10 cellular contexts compared by ENCODE assay signal in the genomic region with DNA sequence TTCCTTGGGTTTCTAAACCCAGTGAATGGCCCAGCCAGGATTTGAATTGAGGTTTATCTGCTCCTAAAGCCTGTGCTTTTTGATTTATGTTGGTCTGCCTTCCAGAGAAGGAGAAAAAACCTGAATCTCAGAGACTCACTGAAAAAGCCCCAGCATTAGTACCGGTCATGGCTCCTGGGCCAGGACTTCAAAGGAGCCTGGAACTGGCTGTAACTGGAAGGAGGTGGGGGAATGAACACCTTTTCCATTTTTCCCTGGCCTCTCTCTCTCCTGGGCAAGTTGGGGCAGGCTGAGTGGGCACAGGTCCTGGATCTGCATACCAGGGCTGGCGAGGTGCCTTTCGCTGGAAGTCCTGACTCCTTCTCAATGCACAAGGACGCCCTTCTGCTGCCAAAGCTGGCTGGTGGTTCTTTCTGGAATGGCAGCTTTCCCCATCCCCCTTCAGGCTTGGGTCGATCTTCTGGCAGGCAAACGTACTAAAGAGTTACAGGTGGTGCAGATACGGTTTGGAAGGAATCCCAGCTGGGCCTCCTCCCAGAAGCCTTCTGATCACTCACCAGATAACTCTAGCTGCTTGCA.
A peak's percentile ranks its signal among the peaks of the same experiment; 100 is the strongest.
DNase-seq lines count a peak whose midpoint lies in the region; ATAC-seq and TF ChIP-seq lines count a peak whose summit lies in the region.
"Had no signal": no experiment of that assay in that cellular context is flagged by ENCODE, and none has a peak within 500 bp of the region (broad histone marks: within the 10 kb centered on the region; RNA-seq: fewer than 3 reads in every experiment).

No MANE protein-coding gene starts in this region.

- H2AK9ac ChIP-seq in IMR-90 (replicated peaks; ENCODE audit: low read depth, low read length, poor library complexity): no peak overlapping the region

- no peak overlapping the region for H2BK5ac ChIP-seq in IMR-90 (ENCODE audit: low read depth, low read length, poor library complexity, severe bottlenecking)

- no peak overlapping the region for H3K9ac ChIP-seq in IMR-90 (ENCODE audit: low read depth, low read length)

- H2AK5ac ChIP-seq in IMR-90 (ENCODE audit: low read depth, low read length): no peak overlapping the region

- H2BK15ac ChIP-seq in IMR-90 (ENCODE audit: low read depth, low read length): no peak overlapping the region

- TF ChIP-seq POLR2A in IMR-90 (IDR thresholded peaks at IDR 0.05; ENCODE audit: low read depth, low read length): no peak
- TF ChIP-seq POLR2A in adrenal gland (IDR thresholded peaks at IDR 0.05): no peak

- CTCF ChIA-PET in IMR-90 (lab: Yijun Ruan, JAX): interaction anchor here (1.6 kb wide), 1 partner anchor 257 kb away, joined by 3 read pairs; no protein-coding TSS in a partner anchor

- no peak overlapping the region; the same call in 1 of the 2 replicates for H2BK20ac ChIP-seq in IMR-90 (ENCODE audit: low read depth, low read length)

- no peak overlapping the region for H2BK120ac ChIP-seq in IMR-90 (ENCODE audit: low read depth, low read length)

- in situ Hi-C loops in IMR-90 (cut with MboI; ENCODE audit: low sequenced_read_pairs): no loop called here

- BruUV-seq in IMR-90 (replicated peaks; lab: Mats Ljungman, UMichigan): no TSS peak

- no peak overlapping the region for H4K5ac ChIP-seq in IMR-90 (ENCODE audit: low read depth, low read length)

- intact Hi-C loops in IMR-90 (cut with micrococcal nuclease): loop anchor here (1.0 kb wide), 1 partner anchor 17 kb away; no protein-coding TSS in a partner anchor
- intact Hi-C loops in adrenal gland (cut with DNase I): no loop called here
- intact Hi-C loops in left ventricle myocardium inferior (cut with micrococcal nuclease): no loop called here

- H3K36me3 ChIP-seq in IMR-90 (ENCODE audit: control insufficient read depth, insufficient read depth, low read length) (no peaks in the 10 kb centered on the region), adrenal gland (replicated peaks in 1 of 2) (no peaks in the 10 kb centered on the region), left ventricle myocardium inferior (no peaks in the 10 kb centered on the region), thoracic aorta (no peaks in the 10 kb centered on the region)
- H3K36me3 ChIP-seq: vagina had no signal

- DNase-seq in IMR-90 (no peak), adrenal gland (peak in 6 of 7 donors; percentile 35 to 82 (median 68)), left ventricle myocardium inferior (peak; percentile 37), thoracic aorta (ENCODE audit: low spot score) (peak; percentile 25), hippocampal formation (lab: John Stamatoyannopoulos, UW) (no peak), T-helper 2 cell (no peak)
- DNase-seq: NCI-H146, retina had no signal

- TF ChIP-seq RAD21 in IMR-90 (IDR thresholded peaks at IDR 0.05; ENCODE audit: low read length): no peak

- H3K27me3 ChIP-seq in IMR-90 (ENCODE audit: control insufficient read depth, insufficient read depth, low read length) (no peaks in the 10 kb centered on the region), adrenal gland (no peaks in the 10 kb centered on the region), left ventricle myocardium inferior (ENCODE audit: low read depth) (no peaks in the 10 kb centered on the region), thoracic aorta (replicated peaks; ENCODE audit: insufficient read depth) (no peaks in the 10 kb centered on the region)
- H3K27me3 ChIP-seq: vagina had no signal

- no peak overlapping the region for H3K14ac ChIP-seq in IMR-90 (replicated peaks; ENCODE audit: low read depth, low read length)

- H3K18ac ChIP-seq in IMR-90 (ENCODE audit: low read depth, low read length): no peak overlapping the region

- H3K4me2 ChIP-seq in IMR-90 (ENCODE audit: low read depth, low read length): no peak overlapping the region

- POLR2A ChIA-PET in IMR-90 (lab: Charles Lee; ENCODE audit: unreplicated experiment): no interaction called here

- H3K9me1 ChIP-seq in IMR-90 (ENCODE audit: insufficient read depth, low read length): no peaks in the 10 kb centered on the region

- no peak for ATAC-seq in IMR-90 (ENCODE audit: low read depth)
- peak; percentile 34 for ATAC-seq in thoracic aorta (ENCODE audit: insufficient number of reproducible peaks, low FRiP score, low read depth)
- ATAC-seq in GM18519 (IDR thresholded peaks at IDR 0.05; ENCODE audit: low FRiP score, unreplicated experiment): no peak

- dilution Hi-C loops in IMR-90 (cut with HindIII; ENCODE audit: low sequenced_read_pairs, unreplicated experiment): no loop called here

- peak overlapping the region; percentile 33 for H2AFZ ChIP-seq in IMR-90 (replicated peaks; ENCODE audit: low read length, poor library complexity)

- H3K79me1 ChIP-seq in IMR-90 (ENCODE audit: low read depth in 1 of 2, low read length in 2 of 2): no peaks in the 10 kb centered on the region

- H3K23ac ChIP-seq in IMR-90 (ENCODE audit: low read depth, low read length): no peak overlapping the region

- TF ChIP-seq CTCF in IMR-90 (conservative IDR thresholded peaks at IDR 0.05; ENCODE audit: low read depth, low read length) (no peak), adrenal gland (IDR thresholded peaks at IDR 0.05) (peak in 3 of 6 experiments; percentile 23 to 48 (median 38)), left ventricle myocardium inferior (IDR thresholded peaks at IDR 0.05; ENCODE audit: borderline replicate concordance) (peak; percentile 27), thoracic aorta (IDR thresholded peaks at IDR 0.05) (peak; percentile 52)

- H4K91ac ChIP-seq in IMR-90 (ENCODE audit: insufficient read depth, low read depth, low read length): no peak overlapping the region

- H3K4me3 ChIP-seq in IMR-90 (ENCODE audit: insufficient read depth, low read depth, low read length) (no peak overlapping the region), adrenal gland (no peak overlapping the region), left ventricle myocardium inferior (no peak overlapping the region), thoracic aorta (peak overlapping the region; percentile 38)
- H3K4me3 ChIP-seq: vagina had no signal

- peaks cover 3% of the 10 kb centered on the region; the same call in 1 of the 2 replicates for H3K4me1 ChIP-seq in IMR-90 (ENCODE audit: control insufficient read depth, insufficient read depth, low read length)
- peaks cover 4 to 5% of the 10 kb centered on the region in 2 donors for H3K4me1 ChIP-seq in adrenal gland (replicated peaks in 1 of 2)
- H3K4me1 ChIP-seq in left ventricle myocardium inferior: peaks cover 8% of the 10 kb centered on the region
- H3K4me1 ChIP-seq in thoracic aorta (ENCODE audit: control insufficient read depth in 1 of 2, low read depth in 2 of 2): peaks cover 0 to 15% of the 10 kb centered on the region in 2 donors

- H3K56ac ChIP-seq in IMR-90 (ENCODE audit: extremely low read depth, insufficient read depth, low read length): no peak overlapping the region

- H3K27ac ChIP-seq in IMR-90 (ENCODE audit: insufficient read depth, low read length) (no peak overlapping the region), adrenal gland (peak overlapping the region in 1 of 5 donors; percentile 2), left ventricle myocardium inferior (replicated peaks) (no peak overlapping the region), thoracic aorta (peak overlapping the region; percentile 64)
- H3K27ac ChIP-seq: vagina had no signal

- H4K20me1 ChIP-seq in IMR-90 (ENCODE audit: insufficient read depth, low read length): no peaks in the 10 kb centered on the region

- no peak overlapping the region for H4K8ac ChIP-seq in IMR-90 (ENCODE audit: low read depth in 2 of 2, low read length in 2 of 2)

- 100% methylated on average over 2 of the region's 7 CpGs; no CpG with 5 or more reads in 1 of the 2 experiments for WGBS in IMR-90 (ENCODE audit: extremely low coverage in 2 of 2, insufficient read length in 1 of 2), 2 experiments
- 37 to 60% (median 49%) methylated on average over 7 of the region's 7 CpGs for WGBS in adrenal gland, 4 donors

- H3K9me3 ChIP-seq in IMR-90 (ENCODE audit: control insufficient read depth, insufficient read depth, low read length) (no peaks in the 10 kb centered on the region), adrenal gland (replicated peaks in 1 of 3) (no peaks in the 10 kb centered on the region), left ventricle myocardium inferior (replicated peaks) (no peaks in the 10 kb centered on the region), thoracic aorta (no peaks in the 10 kb centered on the region)
- H3K9me3 ChIP-seq: vagina had no signal

- H3K4ac ChIP-seq in IMR-90 (ENCODE audit: low read depth, low read length): no peak overlapping the region

TF ChIP-seq in IMR-90, 13 proteins besides CTCF, POLR2A, EP300 and RAD21:
- TF ChIP-seq FOS (IDR thresholded peaks at IDR 0.05; ENCODE audit: low read depth, low read length): no peak
- TF ChIP-seq, protein P1, sequence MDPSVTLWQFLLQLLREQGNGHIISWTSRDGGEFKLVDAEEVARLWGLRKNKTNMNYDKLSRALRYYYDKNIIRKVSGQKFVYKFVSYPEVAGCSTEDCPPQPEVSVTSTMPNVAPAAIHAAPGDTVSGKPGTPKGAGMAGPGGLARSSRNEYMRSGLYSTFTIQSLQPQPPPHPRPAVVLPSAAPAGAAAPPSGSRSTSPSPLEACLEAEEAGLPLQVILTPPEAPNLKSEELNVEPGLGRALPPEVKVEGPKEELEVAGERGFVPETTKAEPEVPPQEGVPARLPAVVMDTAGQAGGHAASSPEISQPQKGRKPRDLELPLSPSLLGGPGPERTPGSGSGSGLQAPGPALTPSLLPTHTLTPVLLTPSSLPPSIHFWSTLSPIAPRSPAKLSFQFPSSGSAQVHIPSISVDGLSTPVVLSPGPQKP (IDR thresholded peaks at IDR 0.05; ENCODE audit: borderline replicate concordance, low read depth, low read length): no peak
- TF ChIP-seq MXI1 (IDR thresholded peaks at IDR 0.05; ENCODE audit: borderline replicate concordance, low read depth, low read length): no peak
- no peak for TF ChIP-seq MAFK (IDR thresholded peaks at IDR 0.05; ENCODE audit: low read depth, low read length)
- TF ChIP-seq MAZ (IDR thresholded peaks at IDR 0.05; ENCODE audit: borderline replicate concordance, low read depth, low read length): no peak
TF ChIP-seq in IMR-90: peak in this region for 0.

Comparison
In these comparisons a context has a peak if more than half of its experiments do, and no peak if none do; other contexts are left out.
1. DNase-seq: peak in adrenal gland (6 of 7), left ventricle myocardium inferior (single experiment) and thoracic aorta (single experiment); none in IMR-90 (single experiment), hippocampal formation (0 of 2) and T-helper 2 cell (0 of 5).
2. H3K27ac ChIP-seq: peak in thoracic aorta (2 of 2); none in IMR-90 (single experiment) and left ventricle myocardium inferior (single experiment).